ENCODE assay signal across 8 cellular contexts in genomic region chr5:96934291-96934694, GRCh38. TPM values are rescaled to one million over a fixed set of nuclear protein-coding genes. Genes with fewer than 3 reads are reported as not detected.
DNase-seq lines count a peak whose midpoint lies in the region; ATAC-seq and TF ChIP-seq lines count a peak whose summit lies in the region.

No MANE protein-coding gene starts in this region.

- DNase-seq in NCI-H2107 treated with DMSO at 0.1 percent for 48 hours (lab: John Stamatoyannopoulos, UW; ENCODE audit: unreplicated experiment) (peak; percentile 79), NCI-H2107 (lab: John Stamatoyannopoulos, UW) (no peak), NB4 (ENCODE audit: low read depth) (no peak), body of pancreas (peak in 3 of 4 donors; percentile 15 to 16 (median 15)), lung (ENCODE audit: low spot score) (no peak), SW 1271 (lab: John Stamatoyannopoulos, UW) (no peak), HuH-7 (ENCODE audit: low spot score) (no peak)

- no peaks in the 10 kb centered on the region for H3K9me3 ChIP-seq in body of pancreas
- H3K9me3 ChIP-seq in lung (ENCODE audit: control insufficient read depth in 2 of 2, insufficient read depth in 1 of 2, low read length in 1 of 2) = no peaks in the 10 kb centered on the region

- no peak for TF ChIP-seq CTCF in NB4 (IDR thresholded peaks at IDR 0.05; ENCODE audit: low read depth, low read length)
- TF ChIP-seq CTCF in body of pancreas (IDR thresholded peaks at IDR 0.05) = no peak
- TF ChIP-seq CTCF in lung (IDR thresholded peaks at IDR 0.05; ENCODE audit: control extremely low read depth, extremely low read depth) = no peak

- H3K4me1 ChIP-seq in body of pancreas (peaks cover 37% of the 10 kb centered on the region), lung (ENCODE audit: control insufficient read depth in 2 of 2, insufficient read depth in 2 of 2, low read length in 2 of 2) (peaks cover 1 to 21% of the 10 kb centered on the region in 2 donors), urinary bladder (ENCODE audit: insufficient read depth) (peaks cover 2% of the 10 kb centered on the region)

- intact Hi-C loops in body of pancreas (cut with DNase I) = no loop called here

- WGBS in body of pancreas, 2 donors = 1 to 2% methylated on average over 9 of the region's 9 CpGs
- 1% methylated on average over 9 of the region's 9 CpGs for WGBS in lung, 2 donors
- WGBS in urinary bladder = 2% methylated on average over 9 of the region's 9 CpGs

- no peak for TF ChIP-seq POLR2A in NB4 (IDR thresholded peaks at IDR 0.05; ENCODE audit: extremely low read depth, insufficient read length)
- no peak for TF ChIP-seq POLR2A in body of pancreas (IDR thresholded peaks at IDR 0.05)

- H3K4me3 ChIP-seq in NB4 (ENCODE audit: low read depth, low read length) (peak overlapping the region; percentile 82), body of pancreas (peak overlapping the region; percentile 68 to 91), lung (peak overlapping the region; percentile 78), urinary bladder (ENCODE audit: low read depth, low read length) (peak overlapping the region; percentile 95)

- H3K36me3 ChIP-seq in body of pancreas (replicated peaks in 1 of 2; ENCODE audit: insufficient read depth in 1 of 2, low read depth in 2 of 2) (no peaks in the 10 kb centered on the region), lung (ENCODE audit: control insufficient read depth in 2 of 2, insufficient read depth in 2 of 2, low read length in 2 of 2) (no peaks in the 10 kb centered on the region), urinary bladder (ENCODE audit: insufficient read depth) (no peaks in the 10 kb centered on the region)

- H3K27ac ChIP-seq in body of pancreas = peak overlapping the region; percentile 89 to 96 (median 96)
- peak overlapping the region; percentile 95 to 99 for H3K27ac ChIP-seq in lung (ENCODE audit: low read depth in 1 of 2, low read length in 1 of 2)
- H3K27ac ChIP-seq in urinary bladder (ENCODE audit: low read depth) = peak overlapping the region; percentile 86

- no peaks in the 10 kb centered on the region for H3K27me3 ChIP-seq in body of pancreas
- no peaks in the 10 kb centered on the region for H3K27me3 ChIP-seq in lung (ENCODE audit: control insufficient read depth, insufficient read depth)

- no peak for ATAC-seq in body of pancreas
- ATAC-seq in lung (ENCODE audit: insufficient read depth, low FRiP score) = no peak

RNA-seq across cellular contexts. Expression of gene LNPEP, which starts 1.6 kb away (rescaled TPM):
- 10 to 100 TPM; 16.8 to 22.1 TPM for total RNA-seq in body of pancreas
- 10 to 100 TPM; 32.8 to 78.9 TPM for total RNA-seq in lung
- polyA plus RNA-seq in lung = 1 to 10 TPM; 4.6 to 5.2 TPM
- total RNA-seq in urinary bladder = 99.2 TPM
- polyA plus RNA-seq in urinary bladder = 10.1 TPM

RNA-seq across cellular contexts. Expression of gene ERAP2, which starts 58.0 kb away (rescaled TPM):
- 10 to 100 TPM in 1 of 2 donors, 1 to 10 TPM in 1; 7.5 to 24.7 TPM for total RNA-seq in body of pancreas
- 10 to 100 TPM in 1 of 2 donors, 1 to 10 TPM in 1; 4.9 to 11.6 TPM for total RNA-seq in lung
- polyA plus RNA-seq in lung = 10 to 100 TPM in 1 of 2 donors, 1 to 10 TPM in 1; 2.8 to 19.8 TPM
- total RNA-seq in urinary bladder = 53.2 TPM
- 13.0 TPM for polyA plus RNA-seq in urinary bladder

Comparison
In these comparisons a context has a peak if more than half of its experiments do, and no peak if none do; other contexts are left out.
1. DNase-seq: peak in NCI-H2107 treated with DMSO at 0.1 percent for 48 hours (single experiment) and body of pancreas (3 of 4); none in NCI-H2107 (single experiment), NB4 (single experiment), lung (single experiment), SW 1271 (0 of 2) and HuH-7 (single experiment).
2. Peak in every context shown above with its lines, with median percentiles within 50 percentile points of each other: H3K4me3 ChIP-seq and H3K27ac ChIP-seq.